10 cellular contexts compared by ENCODE assay signal in genomic region chr11:48103621-48104561, GRCh38.
DNase-seq lines count a peak whose midpoint lies in the region; ATAC-seq and TF ChIP-seq lines count a peak whose summit lies in the region.
"Had no signal": no experiment of that assay in that cellular context is flagged by ENCODE, and none has a peak within 500 bp of the region (broad histone marks: within the 10 kb centered on the region; RNA-seq: fewer than 3 reads in every experiment).

No MANE protein-coding gene starts in this region.

- in situ Hi-C loops in gastrocnemius medialis (cut with MboI; ENCODE audit: low sequenced_read_pairs in 4 of 4): no loop called here

- no peaks in the 10 kb centered on the region for H3K9me3 ChIP-seq in gastrocnemius medialis
- no peaks in the 10 kb centered on the region for H3K9me3 ChIP-seq in spleen

- H3K27me3 ChIP-seq in gastrocnemius medialis: no peaks in the 10 kb centered on the region
- no peaks in the 10 kb centered on the region for H3K27me3 ChIP-seq in spleen (replicated peaks in 1 of 7)

- intact Hi-C loops in head of caudate nucleus (cut with DNase I): loop anchor here (10.0 kb wide), 1 partner anchor 259 kb away; the partner anchor contains the start of gene NUP160
- intact Hi-C loops in gastrocnemius medialis (cut with DNase I; ENCODE audit: low total_unique reads): loop anchor here (5.0 kb wide), 1 partner anchor 157 kb away; no protein-coding TSS in a partner anchor
- intact Hi-C loops in spleen (cut with DNase I; ENCODE audit: low total_unique reads): no loop called here

- H3K4me3 ChIP-seq in gastrocnemius medialis: no peak overlapping the region
- no peak overlapping the region for H3K4me3 ChIP-seq in spleen

- WGBS in spleen, 5 donors: 79 to 85% (median 83%) methylated on average over 12 of the region's 12 CpGs

- ATAC-seq in gastrocnemius medialis: peak in 1 of 2 donors; percentile 34
- ATAC-seq in HG03108 (IDR thresholded peaks at IDR 0.05; ENCODE audit: unreplicated experiment): no peak

- peak overlapping the region; percentile 39 to 59 (median 48) for H3K27ac ChIP-seq in gastrocnemius medialis
- peak overlapping the region in 3 of 8 donors; percentile 32 to 85 (median 48) for H3K27ac ChIP-seq in spleen

- TF ChIP-seq POLR2A in gastrocnemius medialis (IDR thresholded peaks at IDR 0.05): no peak
- TF ChIP-seq POLR2A in spleen (IDR thresholded peaks at IDR 0.05): no peak

- peak; percentile 14 for DNase-seq in DMS 273 (lab: John Stamatoyannopoulos, UW; ENCODE audit: unreplicated experiment)
- DNase-seq in DMS 273 treated with DMSO at 0.1 percent for 48 hours (lab: John Stamatoyannopoulos, UW): no peak
- peak; percentile 82 for DNase-seq in RPMI7951 (ENCODE audit: low read depth)
- DNase-seq in head of caudate nucleus: peak in 29 of 42 donors; percentile 29 to 74 (median 49)
- DNase-seq in gastrocnemius medialis: no peak
- DNase-seq in spleen: no peak
- DNase-seq in NCI-H446 (lab: John Stamatoyannopoulos, UW): no peak
- DNase-seq: 8988T; activated naive CD4-positive, alpha-beta T cell treated with anti-CD3 and anti-CD28 coated beads for 36 hours had no signal

- H3K4me1 ChIP-seq in gastrocnemius medialis (peaks cover 7 to 21% of the 10 kb centered on the region in 2 donors), spleen (peaks cover 29 to 100% (median 79%) of the 10 kb centered on the region in 6 donors)

- TF ChIP-seq CTCF in gastrocnemius medialis (IDR thresholded peaks at IDR 0.05 in 4 of 5, conservative IDR thresholded peaks at IDR 0.05 in 1 of 5): no peak
- TF ChIP-seq CTCF in spleen (IDR thresholded peaks at IDR 0.05 in 8 of 11, conservative IDR thresholded peaks at IDR 0.05 in 3 of 11): no peak

- H3K36me3 ChIP-seq in gastrocnemius medialis (no peaks in the 10 kb centered on the region), spleen (no peaks in the 10 kb centered on the region)

Comparison
In these comparisons a context has a peak if more than half of its experiments do, and no peak if none do; other contexts are left out.
1. DNase-seq: peak in DMS 273 (single experiment), RPMI7951 (single experiment) and head of caudate nucleus (29 of 42); none in DMS 273 treated with DMSO at 0.1 percent for 48 hours (single experiment), gastrocnemius medialis (0 of 2), spleen (single experiment) and NCI-H446 (0 of 2).